In the genomic region with DNA sequence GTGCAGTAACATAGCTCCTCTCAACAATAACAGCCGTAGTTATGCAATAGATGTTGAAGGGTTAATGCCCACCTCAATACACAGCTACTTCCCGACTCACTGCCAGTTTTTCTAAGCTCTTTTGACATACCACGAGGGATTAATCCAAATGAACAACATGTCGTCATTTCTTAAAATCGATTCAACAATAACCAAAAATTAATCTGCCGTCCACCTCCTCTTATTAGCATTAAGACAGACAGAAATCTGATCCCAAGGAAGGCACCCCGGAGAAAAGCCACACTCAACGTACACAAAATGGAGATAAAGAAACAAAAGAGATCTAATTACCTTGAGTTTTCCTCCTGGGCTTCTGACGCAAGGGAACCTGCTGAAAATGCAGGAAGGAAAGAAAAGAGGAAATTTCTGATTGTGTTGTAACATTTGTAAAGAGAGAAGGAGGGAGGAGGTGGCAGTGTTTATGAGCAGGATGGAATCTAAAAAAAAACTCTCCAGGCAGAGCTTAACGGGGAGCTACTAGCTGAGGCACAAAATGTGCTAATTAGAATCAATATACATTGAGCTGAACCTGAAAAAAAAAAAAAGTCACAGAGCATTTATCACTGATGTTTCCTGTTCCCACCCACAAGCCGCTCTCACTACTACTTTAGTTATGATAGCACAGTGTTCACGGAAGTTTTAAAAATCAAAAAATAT, we compare ENCODE assay signal across 8 cellular contexts.
DNase-seq lines count a peak whose midpoint lies in the region; ATAC-seq and TF ChIP-seq lines count a peak whose summit lies in the region.

No MANE protein-coding gene starts in this region.

- ATAC-seq in HG03103 (IDR thresholded peaks at IDR 0.05; ENCODE audit: low read depth, unreplicated experiment) (peak; percentile 26), thoracic aorta (ENCODE audit: insufficient number of reproducible peaks, low FRiP score, low read depth) (no peak), foreskin keratinocyte (no peak)

- peak; percentile 59 for DNase-seq in stimulated activated CD4-positive, alpha-beta T cell treated with anti-CD3 and anti-CD28 coated beads, Interleukin-15, amount 100 ng/mL, for 24 hours
- no peak for DNase-seq in stimulated activated CD4-positive, alpha-beta T cell treated with anti-CD3 and anti-CD28 coated beads, Interleukin-2, amount 100 ng/mL, for 48 hours
- peak; percentile 54 for DNase-seq in SKM-1 (lab: John Stamatoyannopoulos, UW; ENCODE audit: unreplicated experiment)
- no peak for DNase-seq in thoracic aorta (ENCODE audit: low spot score)
- no peak for DNase-seq in foreskin keratinocyte
- DNase-seq in SK-N-DZ (ENCODE audit: low spot score): no peak

- no peaks in the 10 kb centered on the region for H3K9me3 ChIP-seq in thoracic aorta

- H3K27ac ChIP-seq in thoracic aorta (no peak overlapping the region), foreskin keratinocyte (no peak overlapping the region)

- TF ChIP-seq CTCF in thoracic aorta (IDR thresholded peaks at IDR 0.05): no peak
- no peak for TF ChIP-seq CTCF in foreskin keratinocyte (conservative IDR thresholded peaks at IDR 0.05)

- no peaks in the 10 kb centered on the region for H3K36me3 ChIP-seq in thoracic aorta

- H3K27me3 ChIP-seq in thoracic aorta (replicated peaks; ENCODE audit: insufficient read depth): no peaks in the 10 kb centered on the region
- peaks cover 4% of the 10 kb centered on the region for H3K27me3 ChIP-seq in foreskin keratinocyte

- no peaks in the 10 kb centered on the region for H3K4me1 ChIP-seq in thoracic aorta (ENCODE audit: control insufficient read depth in 1 of 2, low read depth in 2 of 2)
- no peaks in the 10 kb centered on the region for H3K4me1 ChIP-seq in foreskin keratinocyte

- peak overlapping the region; percentile 14 for H3K4me3 ChIP-seq in iPS-11a (ENCODE audit: low read depth, low read length)
- H3K4me3 ChIP-seq in thoracic aorta: peak overlapping the region; percentile 46

Comparison
In these comparisons a context has a peak if more than half of its experiments do, and no peak if none do; other contexts are left out.
1. DNase-seq: peak in stimulated activated CD4-positive, alpha-beta T cell treated with anti-CD3 and anti-CD28 coated beads, Interleukin-15, amount 100 ng/mL, for 24 hours (single experiment) and SKM-1 (single experiment); none in stimulated activated CD4-positive, alpha-beta T cell treated with anti-CD3 and anti-CD28 coated beads, Interleukin-2, amount 100 ng/mL, for 48 hours (0 of 2), thoracic aorta (single experiment), foreskin keratinocyte (0 of 2) and SK-N-DZ (single experiment).